In genomic region chr16:17465460-17465859, GRCh38 we compare ENCODE assay signal across 26 cellular contexts. TPM values are rescaled to one million over a fixed set of nuclear protein-coding genes. Genes with fewer than 3 reads are reported as not detected.
DNase-seq lines count a peak whose midpoint lies in the region; ATAC-seq, FAIRE-seq and TF ChIP-seq lines count a peak whose summit lies in the region.
"Had no signal": no experiment of that assay in that cellular context is flagged by ENCODE, and none has a peak within 500 bp of the region (broad histone marks: within the 10 kb centered on the region; RNA-seq: fewer than 3 reads in every experiment).

No MANE protein-coding gene starts in this region.

- 0 out of 2 replicates have a peak overlapping the region, but pooled peaks have one; percentile 20 for H3K4me2 ChIP-seq in DOHH2 (ENCODE audit: low read length)
- H3K4me2 ChIP-seq in Karpas-422 (ENCODE audit: low read depth, low read length, poor library complexity, severe bottlenecking) = peak overlapping the region; percentile 73
- H3K4me2 ChIP-seq: PC-9 had no signal

- H3K27me3 ChIP-seq in DOHH2 (ENCODE audit: control insufficient read depth, low read length) (no peaks in the 10 kb centered on the region), Karpas-422 (ENCODE audit: low read length) (no peaks in the 10 kb centered on the region), muscle layer of colon (ENCODE audit: control insufficient read depth in 1 of 2, insufficient read depth in 2 of 2, low read length in 2 of 2) (no peaks in the 10 kb centered on the region), pancreas (no peaks in the 10 kb centered on the region)
- H3K27me3 ChIP-seq: SJSA1 had no signal

- intact Hi-C loops in pancreas (cut with DNase I) = loop anchor here in 1 of 3 donors (10.0 kb wide), 2 partner anchors 171 to 271 kb away; no protein-coding TSS in a partner anchor

- no peak overlapping the region for H3K4me3 ChIP-seq in DOHH2 (ENCODE audit: low read length)
- no peak overlapping the region for H3K4me3 ChIP-seq in Karpas-422 (ENCODE audit: low read length)
- H3K4me3 ChIP-seq in muscle layer of colon (ENCODE audit: low read depth in 1 of 2, low read length in 2 of 2) = no peak overlapping the region
- no peak overlapping the region for H3K4me3 ChIP-seq in pancreas
- H3K4me3 ChIP-seq: PC-9, SJSA1 had no signal

- ATAC-seq in T-helper 17 cell = no peak
- no peak for ATAC-seq in pancreas
- ATAC-seq in GM21367 (IDR thresholded peaks at IDR 0.05; ENCODE audit: unreplicated experiment) = no peak

- H3K9me2 ChIP-seq in DOHH2 (replicated peaks; ENCODE audit: control insufficient read depth, low read length) (no peaks in the 10 kb centered on the region), Karpas-422 (replicated peaks; ENCODE audit: insufficient read depth, low read length) (no peaks in the 10 kb centered on the region)

- H3K79me2 ChIP-seq in DOHH2 (ENCODE audit: control insufficient read depth, low read length) (peaks cover 90% of the 10 kb centered on the region), Karpas-422 (ENCODE audit: low read length) (peaks cover 42% of the 10 kb centered on the region)

- no peak overlapping the region for H2AFZ ChIP-seq in Karpas-422 (ENCODE audit: low read length)
- H2AFZ ChIP-seq: PC-9 had no signal

- H3K4me3 Mint-ChIP-seq in T-helper 17 cell = no peak overlapping the region
- H3K4me3 Mint-ChIP-seq: CD14-positive monocyte, H9 had no signal

- WGBS in pancreas, 2 donors = 86 to 88% methylated on average over 6 of the region's 6 CpGs

- peaks cover 23% of the 10 kb centered on the region for H3F3A ChIP-seq in DOHH2 (ENCODE audit: control insufficient read depth, insufficient read depth)

- DNase-seq in Karpas-422 = no peak
- DNase-seq in T-helper 17 cell = no peak
- DNase-seq in pancreas = no peak
- DNase-seq in NCI-H2029 treated with DMSO at 0.1 percent for 48 hours (lab: John Stamatoyannopoulos, UW) = no peak
- DNase-seq in mesenteric fat pad (ENCODE audit: low spot score) = no peak
- DNase-seq: DMS153, DND-41, H9, KBM-7, MM.1S, NCI-H1092 treated with DMSO at 0.1 percent for 48 hours, NCI-H1436, NCI-H187, NCI-H2171 treated with DMSO at 0.1 percent for 48 hours, NCI-H345, NCI-H524, NCI-H748 treated with DMSO at 0.1 percent for 48 hours, PC-9, Right ventricle myocardium superior, RPMI8226 had no signal

- no peaks in the 10 kb centered on the region for H3K9me3 ChIP-seq in DOHH2 (ENCODE audit: control insufficient read depth, insufficient read depth, low read length)
- H3K9me3 ChIP-seq in Karpas-422 (ENCODE audit: low read length) = no peaks in the 10 kb centered on the region
- no peaks in the 10 kb centered on the region for H3K9me3 ChIP-seq in T-helper 17 cell (ENCODE audit: control insufficient read depth, low read length, poor library complexity, severe bottlenecking)
- H3K9me3 ChIP-seq in muscle layer of colon (ENCODE audit: low read length) = no peaks in the 10 kb centered on the region
- H3K9me3 ChIP-seq in pancreas = no peaks in the 10 kb centered on the region
- H3K9me3 ChIP-seq: SJSA1 had no signal

- H3K36me3 ChIP-seq in DOHH2 (ENCODE audit: control insufficient read depth, low read length) = peaks cover 32% of the 10 kb centered on the region
- H3K36me3 ChIP-seq in Karpas-422 (ENCODE audit: insufficient read depth, low read length) = peaks cover 9% of the 10 kb centered on the region
- H3K36me3 ChIP-seq in muscle layer of colon (ENCODE audit: insufficient read depth, low read length) = no peaks in the 10 kb centered on the region
- no peaks in the 10 kb centered on the region for H3K36me3 ChIP-seq in pancreas
- H3K36me3 ChIP-seq: SJSA1 had no signal

- H3K36me3 Mint-ChIP-seq in T-helper 17 cell (ENCODE audit: low read depth) = peaks cover 8% of the 10 kb centered on the region

- H3K27me3 Mint-ChIP-seq in T-helper 17 cell = no peaks in the 10 kb centered on the region

- peaks cover 88% of the 10 kb centered on the region for H3K4me1 ChIP-seq in DOHH2 (ENCODE audit: control insufficient read depth, low read length)
- H3K4me1 ChIP-seq in Karpas-422 (ENCODE audit: low read length) = peaks cover 82% of the 10 kb centered on the region
- H3K4me1 ChIP-seq in muscle layer of colon (ENCODE audit: insufficient read depth, low read length) = peaks cover 23% of the 10 kb centered on the region
- peaks cover 0 to 7% (median 0%) of the 10 kb centered on the region in 3 donors for H3K4me1 ChIP-seq in pancreas

- H3K4me1 Mint-ChIP-seq in T-helper 17 cell = peaks cover 70% of the 10 kb centered on the region

- TF ChIP-seq CTCF in DOHH2 (IDR thresholded peaks at IDR 0.05; ENCODE audit: low read depth, low read length, poor library complexity, severe bottlenecking) (no peak), pancreas (IDR thresholded peaks at IDR 0.05) (no peak)

- peak overlapping the region; percentile 11 for H3K27ac Mint-ChIP-seq in T-helper 17 cell

- no peaks in the 10 kb centered on the region for H4K20me1 ChIP-seq in DOHH2 (ENCODE audit: control insufficient read depth, insufficient read depth, low read depth, low read length)
- peaks cover 10% of the 10 kb centered on the region; the same call in 1 of the 2 replicates for H4K20me1 ChIP-seq in Karpas-422 (ENCODE audit: insufficient read depth, low read depth, low read length)

- no peak overlapping the region for H3K9ac ChIP-seq in Karpas-422 (ENCODE audit: low read length)
- no peak overlapping the region for H3K9ac ChIP-seq in muscle layer of colon (ENCODE audit: low read length)

- H3K27ac ChIP-seq in DOHH2 (ENCODE audit: low read depth, low read length) (no peak overlapping the region), Karpas-422 (ENCODE audit: low read length) (no peak overlapping the region), muscle layer of colon (ENCODE audit: low read depth, low read length) (peak overlapping the region; percentile 15), pancreas (no peak overlapping the region)
- H3K27ac ChIP-seq: PC-9, SJSA1 had no signal

- no peak for FAIRE-seq in pancreas (lab: Jason Lieb, UNC)
- FAIRE-seq: GM18507 had no signal

RNA-seq across cellular contexts. Expression of gene XYLT1, which starts 5.3 kb away (rescaled TPM):
- 11.8 and 12.2 TPM in 2 replicates for total RNA-seq in Karpas-422 (2014; rRNA removed; shearing (Covaris generic); ENCODE audit: low replicate concordance)
- total RNA-seq in T-helper 17 cell = 10 to 100 TPM; 33.8 to 57.3 TPM
- 1 to 10 TPM; 4.0 to 8.2 (median 4.9) TPM for total RNA-seq in pancreas
- polyA plus RNA-seq in pancreas = 1 to 10 TPM; 1.6 to 1.8 TPM
- 59.1 TPM for total RNA-seq in mesenteric fat pad
